26 cellular contexts compared by ENCODE assay signal in genomic region chr13:77465595-77466195, GRCh38.
DNase-seq lines count a peak whose midpoint lies in the region; ATAC-seq and TF ChIP-seq lines count a peak whose summit lies in the region.
"Had no signal": no experiment of that assay in that cellular context is flagged by ENCODE, and none has a peak within 500 bp of the region (broad histone marks: within the 10 kb centered on the region; RNA-seq: fewer than 3 reads in every experiment).

No MANE protein-coding gene starts in this region.

- no peaks in the 10 kb centered on the region for H3K9me3 ChIP-seq in lung (ENCODE audit: control insufficient read depth in 2 of 2, insufficient read depth in 1 of 2, low read length in 1 of 2)
- H3K9me3 ChIP-seq: BLaER1 had no signal

- TF ChIP-seq CTCF in epithelial cell of esophagus (IDR thresholded peaks at IDR 0.05; ENCODE audit: insufficient read depth, low read depth, low read length, missing control alignments) = no peak
- no peak for TF ChIP-seq CTCF in lung (IDR thresholded peaks at IDR 0.05; ENCODE audit: control extremely low read depth, extremely low read depth)

- H3K4me1 ChIP-seq in lung (ENCODE audit: control insufficient read depth in 2 of 2, insufficient read depth in 2 of 2, low read length in 2 of 2) = no peaks in the 10 kb centered on the region
- H3K4me1 ChIP-seq: BLaER1 had no signal

- intact Hi-C loops in Right ventricle myocardium inferior (cut with DNase I) (no loop called here), left ventricle myocardium superior (cut with micrococcal nuclease) (no loop called here)

- no peak overlapping the region for H3K27ac ChIP-seq in lung (ENCODE audit: low read depth in 1 of 2, low read length in 1 of 2)
- H3K27ac ChIP-seq: 22Rv1, BLaER1, GM23248, HL-60 had no signal

- ATAC-seq in Right ventricle myocardium inferior (peak; percentile 13), left ventricle myocardium superior (no peak), lung (ENCODE audit: insufficient read depth, low FRiP score) (peak; percentile 34), HG02642 (IDR thresholded peaks at IDR 0.05; ENCODE audit: poor library complexity, unreplicated experiment) (no peak), GM21515 (IDR thresholded peaks at IDR 0.05; ENCODE audit: unreplicated experiment) (no peak)
- ATAC-seq: GM12878 had no signal

- DNase-seq in Right ventricle myocardium inferior (ENCODE audit: missing footprints) = no peak
- no peak for DNase-seq in left ventricle myocardium superior
- peak; percentile 64 for DNase-seq in epithelial cell of esophagus (ENCODE audit: low read depth)
- DNase-seq in lung (ENCODE audit: low spot score) = no peak
- DNase-seq in activated effector memory CD4-positive, alpha-beta T cell treated with Interleukin-2 at 50 U/mL for 16 hours = no peak
- no peak for DNase-seq in NK-92 (lab: John Stamatoyannopoulos, UW; ENCODE audit: unreplicated experiment)
- DNase-seq: ACHN; CD4-positive, alpha-beta T cell; COR-L47; DMS79 treated with DMSO at 0.1 percent for 48 hours; GM23248; H9; HFFc6; KBM-7; NCI-H1092 treated with DMSO at 0.1 percent for 48 hours; NCI-H1436 treated with DMSO at 0.1 percent for 48 hours; NCI-H1930; NCI-H2227 treated with DMSO at 0.1 percent for 48 hours; NCI-H524; NCI-H774 had no signal

- no peaks in the 10 kb centered on the region for H3K36me3 ChIP-seq in lung (ENCODE audit: control insufficient read depth in 2 of 2, insufficient read depth in 2 of 2, low read length in 2 of 2)
- H3K36me3 ChIP-seq: BLaER1 had no signal

- H3K4me3 ChIP-seq in epithelial cell of esophagus (ENCODE audit: low read length) (no peak overlapping the region), lung (no peak overlapping the region)
- H3K4me3 ChIP-seq: BLaER1, GM12878, GM23248 had no signal

- H3K27me3 ChIP-seq in lung (ENCODE audit: control insufficient read depth, insufficient read depth) = no peaks in the 10 kb centered on the region
- H3K27me3 ChIP-seq: BLaER1 had no signal

Comparison
In these comparisons a context has a peak if more than half of its experiments do, and no peak if none do; other contexts are left out.
1. ATAC-seq: peak in Right ventricle myocardium inferior (single experiment) and lung (single experiment); none in left ventricle myocardium superior (single experiment), HG02642 (single experiment) and GM21515 (single experiment).